Comparison of ENCODE assay signal across 8 cellular contexts in the genomic region with DNA sequence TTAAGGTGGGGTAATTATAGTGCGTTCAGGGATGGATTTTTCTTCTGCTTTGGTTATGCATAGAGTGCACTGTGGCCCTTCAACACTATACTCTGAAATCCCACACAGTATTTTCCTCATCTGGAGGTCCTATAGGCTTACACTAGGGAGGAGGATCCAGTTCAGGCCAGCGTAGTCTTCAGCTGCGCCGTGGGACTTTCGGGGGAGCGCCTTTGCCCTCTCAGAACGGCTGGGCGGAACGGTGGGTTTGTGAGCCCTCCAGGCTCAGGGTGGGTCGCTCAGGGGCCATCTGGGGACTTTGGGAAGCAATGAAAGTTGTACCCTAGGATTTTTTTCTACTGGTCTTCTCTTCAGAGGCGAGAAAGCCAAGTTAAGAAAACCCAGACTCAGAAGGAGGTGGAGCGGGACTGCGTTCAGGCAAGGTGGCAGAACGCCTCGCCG. TPM values are rescaled to one million over a fixed set of nuclear protein-coding genes. Genes with fewer than 3 reads are reported as not detected.
DNase-seq lines count a peak whose midpoint lies in the region; ATAC-seq, FAIRE-seq and TF ChIP-seq lines count a peak whose summit lies in the region.

No MANE protein-coding gene starts in this region.

- intact Hi-C loops in endothelial cell of umbilical vein (cut with micrococcal nuclease) = loop anchor here (1.0 to 5.0 kb wide), 4 partner anchors 23 to 289 kb away; a partner anchor contains a TSS

- peaks cover 3% of the 10 kb centered on the region for H4K20me1 ChIP-seq in endothelial cell of umbilical vein (replicated peaks; ENCODE audit: control insufficient read depth, extremely low read depth, insufficient read depth, low read length)

- peak overlapping the region; percentile 86 to 97 (median 94) for H3K4me3 Mint-ChIP-seq in naive B cell

- TF ChIP-seq POLR2A in endothelial cell of umbilical vein (IDR thresholded peaks at IDR 0.05; ENCODE audit: low read depth, low read length) = no peak

- no peak for FAIRE-seq in endothelial cell of umbilical vein (lab: Jason Lieb, UNC)

- H3K27ac Mint-ChIP-seq in naive B cell = peak overlapping the region; percentile 94 to 99 (median 98)

- peak overlapping the region; percentile 37 for H2AFZ ChIP-seq in endothelial cell of umbilical vein (ENCODE audit: low read depth, low read length)

- H3K27ac ChIP-seq in endothelial cell of umbilical vein (ENCODE audit: insufficient read depth, low read depth, low read length) = peak overlapping the region; percentile 79

- POLR2A ChIA-PET in endothelial cell of umbilical vein (lab: Charles Lee) = no interaction called here

- ATAC-seq in GM21390 (IDR thresholded peaks at IDR 0.05; ENCODE audit: unreplicated experiment) (peak; percentile 29), HG03571 (IDR thresholded peaks at IDR 0.05; ENCODE audit: unreplicated experiment) (peak; percentile 27), SK-N-SH treated with all-trans-retinoic acid at 6 μM for 48 hours (peak; percentile 87), naive B cell (ENCODE audit: low read depth in 2 of 2) (peak; percentile 18 to 22)

- CTCF ChIA-PET in endothelial cell of umbilical vein (lab: Charles Lee) = interaction anchor here (1.0 to 5.2 kb wide), 2 partner anchors 29 to 117 kb away, joined by 4 to 51 read pairs; no protein-coding TSS in a partner anchor

- TSS peak; percentile 99 for BruUV-seq in endothelial cell of umbilical vein (replicated peaks; lab: Mats Ljungman, UMichigan)

- peak overlapping the region; percentile 48 for H3K4me2 ChIP-seq in endothelial cell of umbilical vein (ENCODE audit: insufficient read depth, low read length)

- peak overlapping the region; percentile 85 for H3K9ac ChIP-seq in endothelial cell of umbilical vein (replicated peaks; ENCODE audit: extremely low read depth, insufficient read depth, low read length)

- DNase-seq in NCI-H1092 treated with DMSO at 0.1 percent for 48 hours (lab: John Stamatoyannopoulos, UW) = peak; percentile 61
- no peak for DNase-seq in NCI-H1092 (lab: John Stamatoyannopoulos, UW)
- DNase-seq in endothelial cell of umbilical vein (ENCODE audit: low read depth, low spot score) = no peak
- no peak for DNase-seq in naive B cell
- DNase-seq in NCI-H446 (lab: John Stamatoyannopoulos, UW) = no peak

- no peaks in the 10 kb centered on the region for H3K9me1 ChIP-seq in endothelial cell of umbilical vein (replicated peaks; ENCODE audit: control insufficient read depth, extremely low read depth, insufficient read depth, low read length)

- peaks cover 12 to 25% (median 12%) of the 10 kb centered on the region in 3 donors for H3K4me1 Mint-ChIP-seq in naive B cell

- no peaks in the 10 kb centered on the region for H3K36me3 Mint-ChIP-seq in naive B cell

- TF ChIP-seq CTCF in endothelial cell of umbilical vein (IDR thresholded peaks at IDR 0.05; ENCODE audit: extremely low read depth in 1 of 2, insufficient read depth in 1 of 2, low read depth in 1 of 2, low read length in 2 of 2) = no peak

- H3K79me2 ChIP-seq in endothelial cell of umbilical vein (ENCODE audit: control insufficient read depth, insufficient read depth, low read length) = peaks cover 38% of the 10 kb centered on the region

- peaks cover 16% of the 10 kb centered on the region for H3K4me1 ChIP-seq in endothelial cell of umbilical vein (ENCODE audit: control insufficient read depth, extremely low read depth, insufficient read depth, low read length)

- H3K4me3 ChIP-seq in endothelial cell of umbilical vein (replicated peaks in 1 of 3; ENCODE audit: insufficient read depth in 1 of 3, low read depth in 1 of 3, low read length in 3 of 3) = peak overlapping the region; percentile 50 to 81 (median 58)

- dilution Hi-C loops in endothelial cell of umbilical vein (cut with MboI; ENCODE audit: extremely low pct_ligation_motif_present, low sequenced_read_pairs) = no loop called here

- no peaks in the 10 kb centered on the region for H3K9me3 Mint-ChIP-seq in naive B cell

- no peaks in the 10 kb centered on the region for H3K27me3 Mint-ChIP-seq in naive B cell

- H3K36me3 ChIP-seq in endothelial cell of umbilical vein (ENCODE audit: control insufficient read depth in 2 of 2, extremely low read depth in 1 of 2, insufficient read depth in 2 of 2, low read length in 2 of 2) = no peaks in the 10 kb centered on the region

- no peaks in the 10 kb centered on the region for H3K9me3 ChIP-seq in endothelial cell of umbilical vein (replicated peaks; ENCODE audit: control insufficient read depth, insufficient read depth, low read length)

- H3K27me3 ChIP-seq in endothelial cell of umbilical vein (ENCODE audit: control insufficient read depth in 2 of 2, insufficient read depth in 2 of 2, low read length in 2 of 2) = no peaks in the 10 kb centered on the region

TF ChIP-seq in SK-N-SH treated with all-trans-retinoic acid at 6 μM for 48 hours, 23 proteins besides CTCF, POLR2A, EP300 and RAD21 (continues in another document):
- TF ChIP-seq TOX (CRISPR knock-in tag; IDR thresholded peaks at IDR 0.05; ENCODE audit: borderline replicate concordance) (no peak), RARB (CRISPR knock-in tag; IDR thresholded peaks at IDR 0.05) (no peak), SNAI2 (CRISPR knock-in tag; IDR thresholded peaks at IDR 0.05) (no peak), GLIS3 (CRISPR knock-in tag; IDR thresholded peaks at IDR 0.05) (no peak)

TF ChIP-seq in endothelial cell of umbilical vein, 7 proteins besides CTCF, POLR2A, EP300 and RAD21:
- no peak for TF ChIP-seq GATA2 (IDR thresholded peaks at IDR 0.05; ENCODE audit: insufficient read depth, insufficient read length, low read depth, low read length)
- no peak for TF ChIP-seq FOS (IDR thresholded peaks at IDR 0.05; ENCODE audit: borderline replicate concordance, insufficient read depth, low read length)

RNA-seq across cellular contexts. Expression of a gene that starts 0.7 kb away (rescaled TPM):
- 55.8 and 60.3 TPM in 2 replicates for total RNA-seq in endothelial cell of umbilical vein
- polyA plus RNA-seq in endothelial cell of umbilical vein (8.7 and 11.7 TPM in 2 replicates), naive B cell (ENCODE audit: low read depth in 6 of 6) (10 to 100 TPM; 23.1 to 32.8 (median 31.5) TPM)
- 16.3 and 16.7 TPM in 2 replicates for polyA plus RNA-seq in endothelial cell of umbilical vein (2011; cell fraction: cytosol; rRNA removed)
- 9.4 and 12.2 TPM in 2 replicates for polyA plus RNA-seq in endothelial cell of umbilical vein (2011; cell fraction: nucleus; rRNA removed)
- 54.6 and 75.6 TPM in 2 replicates for polyA plus RNA-seq in endothelial cell of umbilical vein (2012)
- polyA minus RNA-seq in endothelial cell of umbilical vein = 6.1 TPM in 2 replicates
- polyA minus RNA-seq in endothelial cell of umbilical vein (2011; cell fraction: cytosol; rRNA and poly(A)+ RNA removed) = 12.9 TPM
- polyA minus RNA-seq in endothelial cell of umbilical vein (2011; cell fraction: nucleus; rRNA and poly(A)+ RNA removed) = 5.5 and 5.8 TPM in 2 replicates

RNA-seq across cellular contexts. Expression of a gene that starts 35.4 kb away (rescaled TPM):
- 433 and 450 TPM in 2 replicates for total RNA-seq in endothelial cell of umbilical vein
- polyA plus RNA-seq in endothelial cell of umbilical vein = 331 and 384 TPM in 2 replicates
- polyA plus RNA-seq in endothelial cell of umbilical vein (2011; cell fraction: cytosol; rRNA removed) = 508 and 539 TPM in 2 replicates
- 158 and 239 TPM in 2 replicates for polyA plus RNA-seq in endothelial cell of umbilical vein (2011; cell fraction: nucleus; rRNA removed)
- 819 and 1,078 TPM in 2 replicates for polyA plus RNA-seq in endothelial cell of umbilical vein (2012)
- polyA minus RNA-seq in endothelial cell of umbilical vein = 297 and 324 TPM in 2 replicates
- polyA minus RNA-seq in endothelial cell of umbilical vein (2011; cell fraction: cytosol; rRNA and poly(A)+ RNA removed) = 1.3 TPM
- polyA minus RNA-seq in endothelial cell of umbilical vein (2011; cell fraction: nucleus; rRNA and poly(A)+ RNA removed) = 49.0 and 69.0 TPM in 2 replicates
- polyA plus RNA-seq in naive B cell (ENCODE audit: low read depth in 6 of 6) = 10 to 100 TPM; 25.2 to 40.7 (median 33.6) TPM

RNA-seq across cellular contexts. Expression of a gene that starts 56.7 kb away (rescaled TPM):
- 30.0 and 30.4 TPM in 2 replicates for total RNA-seq in endothelial cell of umbilical vein
- polyA plus RNA-seq in endothelial cell of umbilical vein (18.6 and 21.8 TPM in 2 replicates), naive B cell (ENCODE audit: low read depth in 6 of 6) (10 to 100 TPM; 15.4 to 26.3 (median 21.5) TPM)
- polyA plus RNA-seq in endothelial cell of umbilical vein (2011; cell fraction: cytosol; rRNA removed) = 20.9 and 24.1 TPM in 2 replicates
- 47.8 and 71.1 TPM in 2 replicates for polyA plus RNA-seq in endothelial cell of umbilical vein (2011; cell fraction: nucleus; rRNA removed)
- 25.6 TPM in 2 replicates for polyA plus RNA-seq in endothelial cell of umbilical vein (2012)
- 16.9 and 31.4 TPM in 2 replicates for polyA minus RNA-seq in endothelial cell of umbilical vein
- polyA minus RNA-seq in endothelial cell of umbilical vein (2011; cell fraction: cytosol; rRNA and poly(A)+ RNA removed) = 53.9 TPM
- polyA minus RNA-seq in endothelial cell of umbilical vein (2011; cell fraction: nucleus; rRNA and poly(A)+ RNA removed) = 26.0 and 30.1 TPM in 2 replicates

Comparison
In these comparisons a context has a peak if more than half of its experiments do, and no peak if none do; other contexts are left out.
1. ATAC-seq: peak in every context shown above with its lines; median percentile 87 in SK-N-SH treated with all-trans-retinoic acid at 6 μM for 48 hours; 29 in GM21390; 27 in HG03571; 20 in naive B cell.